1 cellular context compared by ENCODE assay signal in the genomic region with DNA sequence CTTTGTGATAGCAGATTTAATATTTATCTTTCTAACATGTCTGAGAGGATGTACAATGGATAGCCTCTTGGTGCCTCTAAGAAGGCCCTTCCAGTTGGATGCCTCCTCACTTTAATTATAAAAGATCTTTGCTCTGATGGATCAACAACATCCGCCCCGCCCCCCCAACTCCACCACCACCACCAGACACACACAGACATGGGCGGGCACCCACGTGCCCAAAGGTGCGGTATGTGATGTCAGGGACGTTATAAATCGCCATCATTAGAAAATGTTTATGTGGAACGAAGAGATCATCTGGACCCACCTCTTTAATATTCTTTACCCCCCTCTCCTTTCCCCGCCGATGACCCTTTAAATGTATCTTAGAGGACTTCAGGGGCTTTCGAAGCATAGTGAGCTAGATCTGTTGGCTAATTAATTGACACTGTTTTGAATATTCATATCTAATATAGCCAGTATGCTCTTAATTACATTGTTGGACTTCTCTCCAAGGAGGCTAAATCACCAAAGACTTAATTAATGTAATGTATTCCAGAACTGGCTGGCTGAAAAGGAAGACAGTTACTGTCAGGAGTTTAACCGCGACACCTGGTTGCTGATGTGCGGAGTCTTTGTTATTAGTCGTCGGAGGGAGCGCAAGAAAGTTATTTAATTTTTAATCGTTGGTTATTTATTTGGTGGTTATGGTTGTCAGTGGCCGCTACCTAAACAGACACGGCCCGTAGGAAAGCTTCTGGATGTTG.
TF ChIP-seq lines count a peak whose summit lies in the region.

No MANE protein-coding gene starts in this region.

TF ChIP-seq in SK-N-SH, 30 proteins besides CTCF, POLR2A, EP300 and RAD21 (continued from another document):
- TF ChIP-seq, protein P1, sequence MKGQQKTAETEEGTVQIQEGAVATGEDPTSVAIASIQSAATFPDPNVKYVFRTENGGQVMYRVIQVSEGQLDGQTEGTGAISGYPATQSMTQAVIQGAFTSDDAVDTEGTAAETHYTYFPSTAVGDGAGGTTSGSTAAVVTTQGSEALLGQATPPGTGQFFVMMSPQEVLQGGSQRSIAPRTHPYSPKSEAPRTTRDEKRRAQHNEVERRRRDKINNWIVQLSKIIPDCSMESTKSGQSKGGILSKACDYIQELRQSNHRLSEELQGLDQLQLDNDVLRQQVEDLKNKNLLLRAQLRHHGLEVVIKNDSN (IDR thresholded peaks at IDR 0.05; ENCODE audit: borderline replicate concordance, low read depth), result no peak
- TF ChIP-seq POLR2AphosphoS5 (IDR thresholded peaks at IDR 0.05; ENCODE audit: low read depth, low read length) (no peak), FOSL2 (IDR thresholded peaks at IDR 0.05; ENCODE audit: borderline replicate concordance, low read depth) (no peak)
- TF ChIP-seq, protein P2, sequence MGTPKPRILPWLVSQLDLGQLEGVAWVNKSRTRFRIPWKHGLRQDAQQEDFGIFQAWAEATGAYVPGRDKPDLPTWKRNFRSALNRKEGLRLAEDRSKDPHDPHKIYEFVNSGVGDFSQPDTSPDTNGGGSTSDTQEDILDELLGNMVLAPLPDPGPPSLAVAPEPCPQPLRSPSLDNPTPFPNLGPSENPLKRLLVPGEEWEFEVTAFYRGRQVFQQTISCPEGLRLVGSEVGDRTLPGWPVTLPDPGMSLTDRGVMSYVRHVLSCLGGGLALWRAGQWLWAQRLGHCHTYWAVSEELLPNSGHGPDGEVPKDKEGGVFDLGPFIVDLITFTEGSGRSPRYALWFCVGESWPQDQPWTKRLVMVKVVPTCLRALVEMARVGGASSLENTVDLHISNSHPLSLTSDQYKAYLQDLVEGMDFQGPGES (IDR thresholded peaks at IDR 0.05; ENCODE audit: low read depth, low read length), result no peak
